In genomic region chr1:209651148-209651547, GRCh38 we compare ENCODE assay signal across 8 cellular contexts. TPM values are rescaled to one million over a fixed set of nuclear protein-coding genes. Genes with fewer than 3 reads are reported as not detected.
DNase-seq lines count a peak whose midpoint lies in the region; ATAC-seq and TF ChIP-seq lines count a peak whose summit lies in the region.

No MANE protein-coding gene starts in this region.

- H3K27ac ChIP-seq in duodenal mucosa (ENCODE audit: low read depth, low read length): peak overlapping the region; percentile 44

- peaks cover 70% of the 10 kb centered on the region for H3K4me1 Mint-ChIP-seq in osteocyte (ENCODE audit: unreplicated experiment)

- peak overlapping the region; percentile 38 to 55 for H3K4me3 ChIP-seq in duodenal mucosa (ENCODE audit: low read depth in 1 of 2, low read length in 2 of 2)

- H3K27me3 Mint-ChIP-seq in osteocyte (ENCODE audit: unreplicated experiment): no peaks in the 10 kb centered on the region

- no peaks in the 10 kb centered on the region for H3K9me3 Mint-ChIP-seq in osteocyte (ENCODE audit: unreplicated experiment)

- ATAC-seq in HG03520 (IDR thresholded peaks at IDR 0.05; ENCODE audit: unreplicated experiment): peak; percentile 74

- TF ChIP-seq CTCF in osteocyte (IDR thresholded peaks at IDR 0.05): no peak

- DNase-seq in NK-92 treated with Interleukin-12 subunit alpha and Interleukin-12 subunit beta, amount 100 ng/mL, for 24 hours (lab: John Stamatoyannopoulos, UW): peak; percentile 61
- DNase-seq in NK-92 (lab: John Stamatoyannopoulos, UW; ENCODE audit: unreplicated experiment) (no peak), UCSD-AML1 (lab: John Stamatoyannopoulos, UW; ENCODE audit: unreplicated experiment) (peak; percentile 62), osteocyte (ENCODE audit: extremely low spot score, unreplicated experiment) (no peak), COR-L47 (lab: John Stamatoyannopoulos, UW) (no peak), retina (no peak)

- H3K36me3 ChIP-seq in duodenal mucosa (ENCODE audit: control insufficient read depth in 1 of 2, insufficient read depth in 2 of 2, low read length in 2 of 2): no peaks in the 10 kb centered on the region

- no peaks in the 10 kb centered on the region for H3K9me3 ChIP-seq in duodenal mucosa (ENCODE audit: control insufficient read depth in 1 of 2, low read length in 2 of 2)

- H3K9ac ChIP-seq in duodenal mucosa (ENCODE audit: low read depth in 1 of 2, low read length in 2 of 2): peak overlapping the region; percentile 52 to 81

- no peaks in the 10 kb centered on the region for H3K36me3 Mint-ChIP-seq in osteocyte (ENCODE audit: unreplicated experiment)

- no peaks in the 10 kb centered on the region for H3K27me3 ChIP-seq in duodenal mucosa (ENCODE audit: control insufficient read depth in 1 of 2, insufficient read depth in 2 of 2, low read length in 2 of 2)

- peaks cover 56 to 64% of the 10 kb centered on the region in 2 donors for H3K4me1 ChIP-seq in duodenal mucosa (ENCODE audit: control insufficient read depth in 1 of 2, insufficient read depth in 2 of 2, low read length in 2 of 2)

- peak overlapping the region; percentile 28 for H3K27ac Mint-ChIP-seq in osteocyte (ENCODE audit: unreplicated experiment)

- H3K4me3 Mint-ChIP-seq in osteocyte (ENCODE audit: unreplicated experiment): no peak overlapping the region

RNA-seq across cellular contexts. Expression of gene LAMB3, which starts 1.1 kb away (rescaled TPM):
- 2.6 and 4.1 TPM in 2 replicates for total RNA-seq in osteocyte

RNA-seq across cellular contexts. Expression of gene G0S2, which starts 24.1 kb away (rescaled TPM):
- 0.40 TPM in 1 of 2 replicates, not detected in the other for total RNA-seq in osteocyte

RNA-seq across cellular contexts. Expression of gene HSD11B1, which starts 53.5 kb away (rescaled TPM):
- total RNA-seq in osteocyte: not detected in 2 replicates

Comparison
In these comparisons a context has a peak if more than half of its experiments do, and no peak if none do; other contexts are left out.
1. DNase-seq: peak in NK-92 treated with Interleukin-12 subunit alpha and Interleukin-12 subunit beta, amount 100 ng/mL, for 24 hours (single experiment) and UCSD-AML1 (single experiment); none in NK-92 (single experiment), osteocyte (single experiment), COR-L47 (single experiment) and retina (single experiment).